In genomic region chr9:76616780-76617179, GRCh38 we compare ENCODE assay signal across 25 cellular contexts.
"Had no signal": no experiment of that assay in that cellular context is flagged by ENCODE, and none has a peak within 500 bp of the region (broad histone marks: within the 10 kb centered on the region; RNA-seq: fewer than 3 reads in every experiment).

No MANE protein-coding gene starts in this region.

- H3K9me3 ChIP-seq: SJCRH30 had no signal

- H3K27me3 ChIP-seq: brain microvascular endothelial cell, SJCRH30 had no signal

- DNase-seq: activated CD4-positive, alpha-beta T cell treated with anti-CD3 and anti-CD28 coated beads, Interleukin-2, amount 10 ng/mL, durations not matched to agents 24 days and 14 days; activated CD4-positive, alpha-beta T cell treated with anti-CD3 and anti-CD28 coated beads, Interleukin-2, amount 50 U/mL, for 4 hours; activated CD8-positive, alpha-beta T cell treated with anti-CD3 and anti-CD28 coated beads for 36 hours; activated effector memory CD4-positive, alpha-beta T cell treated with anti-CD3 and anti-CD28 coated beads, Interleukin-2, amount 50 U/mL, for 16 hours; activated naive CD4-positive, alpha-beta T cell; activated naive CD4-positive, alpha-beta T cell treated with anti-CD3 and anti-CD28 coated beads, Interleukin-2, amount 50 U/mL, for 16 hours; activated naive CD8-positive, alpha-beta T cell treated with anti-CD3 and anti-CD28 coated beads for 36 hours; activated T-cell treated with anti-CD3 and anti-CD28 coated beads, Interleukin-2, amount 50 U/mL, for 1 hour; activated T-cell treated with anti-CD3 and anti-CD28 coated beads, Interleukin-2, amount 50 U/mL, for 72 hours; amniotic stem cell; aorta; brain microvascular endothelial cell; NCI-H1105 treated with DMSO at 0.1 percent for 48 hours; NCI-H1436 treated with DMSO at 0.1 percent for 48 hours; NCI-H1694 treated with DMSO at 0.1 percent for 48 hours; NCI-H2029; NCI-H345; NCI-H524 treated with DMSO at 0.1 percent for 48 hours; SHP77; SJCRH30; T1000 had no signal

- ATAC-seq: activated CD8-positive, alpha-beta T cell treated with anti-CD3 and anti-CD28 coated beads for 36 hours; activated T-cell treated with anti-CD3 and anti-CD28 coated beads, Interleukin-2, amount 50 U/mL, for 72 hours; activated T-helper 17 cell treated with anti-CD3 and anti-CD28 coated beads, Interleukin-2, amount 50 U/mL, for 72 hours; K562; Panc1 had no signal

- H3K4me3 ChIP-seq: K562, SJCRH30, SK-N-MC had no signal

- H3K4me1 ChIP-seq: SJCRH30 had no signal

- H3K36me3 ChIP-seq: brain microvascular endothelial cell, SJCRH30 had no signal

- FAIRE-seq: K562 had no signal

- H3K27ac ChIP-seq: brain microvascular endothelial cell, SJCRH30, SK-N-MC had no signal
